Comparison of ENCODE assay signal across 14 cellular contexts in genomic region chr3:49799761-49800160, GRCh38. TPM values are rescaled to one million over a fixed set of nuclear protein-coding genes. Genes with fewer than 3 reads are reported as not detected.
A peak's percentile ranks its signal among the peaks of the same experiment; 100 is the strongest.
DNase-seq lines count a peak whose midpoint lies in the region; ATAC-seq and TF ChIP-seq lines count a peak whose summit lies in the region.
"Had no signal": no experiment of that assay in that cellular context is flagged by ENCODE, and none has a peak within 500 bp of the region (broad histone marks: within the 10 kb centered on the region; RNA-seq: fewer than 3 reads in every experiment).

Gene CDHR4, minus strand, starts transcription at chr3:49799873. Its CDS starts 61 bp downstream, at chr3:49799812.

- H3K9me3 ChIP-seq in adipocyte (ENCODE audit: control insufficient read depth, low read length) (no peaks in the 10 kb centered on the region), right cardiac atrium (ENCODE audit: control insufficient read depth, low read length) (no peaks in the 10 kb centered on the region), suprapubic skin (no peaks in the 10 kb centered on the region)

- TF ChIP-seq POLR2A in suprapubic skin (IDR thresholded peaks at IDR 0.05), result no peak

- peak within 1 kb of the TSS; percentile 37 for H3K9ac ChIP-seq in adipocyte (ENCODE audit: low read length)

- ATAC-seq in right cardiac atrium (peak in 1 of 2 donors; percentile 11), GM19351 (IDR thresholded peaks at IDR 0.05; ENCODE audit: unreplicated experiment) (no peak)
- ATAC-seq: activated CD8-positive, alpha-beta T cell treated with anti-CD3 and anti-CD28 coated beads for 36 hours; SK-N-SH treated with all-trans-retinoic acid at 6 μM for 48 hours; stimulated activated effector memory CD8-positive, alpha-beta T cell treated with anti-CD3 and anti-CD28 coated beads, Interleukin-12 subunit alpha, Interleukin-12 subunit beta, amount 100 ng/mL, for 72 hours had no signal

- peak within 1 kb of the TSS; percentile 54 for H3K27ac ChIP-seq in ACC112 (ENCODE audit: low read depth, low read length)
- H3K27ac ChIP-seq in right cardiac atrium (ENCODE audit: low read length), result peak within 1 kb of the TSS; percentile 39
- H3K27ac ChIP-seq in suprapubic skin, result no peak within 1 kb of the TSS

- DNase-seq in HK-2 (ENCODE audit: unreplicated experiment) (peak; percentile 49), adipocyte (ENCODE audit: low read depth) (peak; percentile 80), right cardiac atrium (peak in 2 of 3 donors; percentile 66 to 74), C1 segment of cervical spinal cord (lab: John Stamatoyannopoulos, UW) (no peak), hippocampal formation (lab: John Stamatoyannopoulos, UW) (no peak), suprapubic skin (ENCODE audit: low spot score in 2 of 2) (no peak)
- DNase-seq: activated CD8-positive, alpha-beta T cell treated with anti-CD3 and anti-CD28 coated beads for 36 hours; CD4-positive, CD25-positive, alpha-beta regulatory T cell; foreskin melanocyte; NCI-H2227 treated with DMSO at 0.1 percent for 48 hours had no signal

- no peaks in the 10 kb centered on the region for H3K79me2 ChIP-seq in ACC112 (ENCODE audit: control insufficient read depth, insufficient read depth, low read length, unreplicated experiment)

- TF ChIP-seq CTCF in suprapubic skin (IDR thresholded peaks at IDR 0.05), result no peak

- H2AFZ ChIP-seq in ACC112 (ENCODE audit: low read length, unreplicated experiment), result peak within 1 kb of the TSS; percentile 43

- no peak for TF ChIP-seq EP300 in suprapubic skin (IDR thresholded peaks at IDR 0.05)

- intact Hi-C loops in right cardiac atrium (cut with DNase I), result loop anchor here in 3 of 4 donors (2.0 to 10.0 kb wide), 5 partner anchors 38 to 107 kb away; partner anchors contain the start of gene MST1R (in 2 of the 3)

- H3K27me3 ChIP-seq in ACC112 (ENCODE audit: insufficient read depth, low read length), result peaks cover 4% of the 10 kb centered on the region; the same call in 1 of the 2 replicates
- H3K27me3 ChIP-seq in adipocyte (replicated peaks; ENCODE audit: control insufficient read depth, insufficient read depth, low read length), result no peaks in the 10 kb centered on the region
- no peaks in the 10 kb centered on the region for H3K27me3 ChIP-seq in right cardiac atrium (ENCODE audit: control insufficient read depth, insufficient read depth)
- no peaks in the 10 kb centered on the region for H3K27me3 ChIP-seq in suprapubic skin

- H3K4me3 ChIP-seq in ACC112 (ENCODE audit: low read depth, low read length), result no peak within 1 kb of the TSS
- H3K4me3 ChIP-seq in adipocyte (ENCODE audit: low read length), result peak within 1 kb of the TSS; percentile 50
- H3K4me3 ChIP-seq in right cardiac atrium (ENCODE audit: low read length), result no peak within 1 kb of the TSS
- H3K4me3 ChIP-seq in suprapubic skin, result no peak within 1 kb of the TSS

- no peaks in the 10 kb centered on the region for H3K36me3 ChIP-seq in ACC112 (ENCODE audit: insufficient read depth, low read length)
- H3K36me3 ChIP-seq in adipocyte (ENCODE audit: control insufficient read depth, insufficient read depth, low read length, severe bottlenecking), result no peaks in the 10 kb centered on the region
- no peaks in the 10 kb centered on the region for H3K36me3 ChIP-seq in suprapubic skin

- WGBS in right cardiac atrium, result 62% methylated on average over 4 of the region's 4 CpGs
- WGBS in suprapubic skin, result 48% methylated on average over 4 of the region's 4 CpGs

- H3K4me1 ChIP-seq in ACC112 (ENCODE audit: control insufficient read depth, insufficient read depth, low read length, unreplicated experiment), result peaks cover 25% of the 10 kb centered on the region
- H3K4me1 ChIP-seq in adipocyte (ENCODE audit: control insufficient read depth, insufficient read depth, low read length), result peaks cover 28% of the 10 kb centered on the region
- H3K4me1 ChIP-seq in right cardiac atrium (ENCODE audit: control insufficient read depth, insufficient read depth, low read length), result peaks cover 12% of the 10 kb centered on the region
- H3K4me1 ChIP-seq in suprapubic skin, result peaks cover 28% of the 10 kb centered on the region

RNA-seq across cellular contexts. Expression of gene CDHR4, which starts in this region (rescaled TPM):
- total RNA-seq in right cardiac atrium, result under 1 TPM in 1 of 4 donors, not detected in 3; 0.29 TPM
- polyA plus RNA-seq in right cardiac atrium, result 0.07 TPM
- total RNA-seq in suprapubic skin, result under 1 TPM in 2 of 4 donors, not detected in 2; 0.45 to 0.89 TPM
- total RNA-seq: activated CD8-positive, alpha-beta T cell treated with anti-CD3 and anti-CD28 coated beads for 36 hours had no signal
- polyA plus RNA-seq: CD4-positive, CD25-positive, alpha-beta regulatory T cell had no signal

Comparison
In these comparisons a context has a peak if more than half of its experiments do, and no peak if none do; other contexts are left out.
1. Peak in DNase-seq and H3K27ac ChIP-seq in right cardiac atrium; RNA of the gene not detected or under 1 TPM.
2. DNase-seq: peak in HK-2 (single experiment) and adipocyte (single experiment); none in C1 segment of cervical spinal cord (0 of 14), hippocampal formation (0 of 2) and suprapubic skin (0 of 2).